8 cellular contexts compared by ENCODE assay signal in genomic region chr6:43575772-43576551, GRCh38.
A peak's percentile ranks its signal among the peaks of the same experiment; 100 is the strongest.
DNase-seq lines count a peak whose midpoint lies in the region; ATAC-seq and TF ChIP-seq lines count a peak whose summit lies in the region.

Gene POLH, plus strand, starts transcription at chr6:43576185. Its CDS starts 6,135 bp downstream, at chr6:43582320.
Gene XPO5, minus strand, starts transcription at chr6:43576038. Its CDS starts 174 bp downstream, at chr6:43575864.

- DNase-seq in AG10803 (ENCODE audit: low read depth) = peak; percentile 91
- DNase-seq in NCI-H446 treated with DMSO at 0.1 percent for 48 hours (lab: John Stamatoyannopoulos, UW) = peak; percentile 85
- peak; percentile 88 for DNase-seq in cerebellar cortex (ENCODE audit: low spot score)
- peak; percentile 96 for DNase-seq in islet precursor cell
- DNase-seq in stimulated activated CD4-positive, alpha-beta T cell treated with anti-CD3 and anti-CD28 coated beads, Interleukin-12 subunit alpha, Interleukin-12 subunit beta, amount 100 ng/mL, for 4 hours = peak; percentile 89

- ATAC-seq in GM19043 (IDR thresholded peaks at IDR 0.05; ENCODE audit: low read depth, unreplicated experiment) (peak; percentile 91), HG03354 (IDR thresholded peaks at IDR 0.05; ENCODE audit: poor library complexity, severe bottlenecking, unreplicated experiment) (peak; percentile 90)
- peak; percentile 88 to 92 for ATAC-seq in activated CD4-positive, CD25-positive, alpha-beta regulatory T cell treated with anti-CD3 and anti-CD28 coated beads, Interleukin-2, amount 50 U/mL, for 24 hours

- TF ChIP-seq CTCF in AG10803 (conservative IDR thresholded peaks at IDR 0.05; ENCODE audit: low read length) = peak; percentile 30

- peak within 1 kb of the TSS; percentile 79 for H3K4me3 ChIP-seq in AG10803 (ENCODE audit: low read length)

Comparison
In these comparisons a context has a peak if more than half of its experiments do, and no peak if none do; other contexts are left out.
1. Peak in every context shown above with its lines: DNase-seq, ATAC-seq and H3K4me3 ChIP-seq.